In the genomic region with DNA sequence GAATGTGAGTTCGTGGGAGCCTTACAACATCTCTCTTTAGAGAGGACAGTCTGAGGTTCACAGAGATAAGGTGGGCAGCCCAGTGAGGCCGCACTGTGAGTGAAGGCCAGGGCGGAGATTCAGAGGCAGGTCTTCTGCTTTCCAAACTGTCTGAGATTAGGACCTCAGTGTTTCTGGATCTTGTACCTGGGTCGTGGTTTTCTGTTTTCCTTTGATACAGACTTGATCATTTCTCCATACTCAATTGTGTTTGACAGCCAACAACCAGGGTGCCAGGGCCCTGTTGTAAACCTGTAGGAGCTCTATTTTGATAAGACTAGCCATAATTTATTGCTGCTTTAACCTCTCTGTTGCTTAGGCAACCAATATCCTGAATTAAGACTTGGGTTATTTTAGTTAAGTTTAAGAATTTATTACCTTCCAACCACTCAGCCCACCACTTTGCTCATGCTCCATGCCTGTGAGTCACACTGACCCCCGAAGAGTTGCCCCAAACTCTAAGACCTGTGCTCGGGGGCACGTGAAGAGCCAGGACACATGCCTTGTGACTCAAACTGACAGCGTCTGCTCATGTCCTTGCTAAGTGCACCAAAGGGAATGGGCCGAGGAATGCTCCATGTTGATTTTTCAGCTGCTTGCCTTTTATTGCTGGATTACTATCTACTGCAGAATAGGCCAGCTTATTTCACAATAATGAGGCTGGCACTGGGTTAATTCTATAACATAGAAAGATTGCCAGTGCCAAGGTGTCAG, we compare ENCODE assay signal across 2 cellular contexts.
A peak's percentile ranks its signal among the peaks of the same experiment; 100 is the strongest.
TF ChIP-seq lines count a peak whose summit lies in the region.

No MANE protein-coding gene starts in this region.

TF ChIP-seq in HEK293, 187 proteins besides CTCF, POLR2A, EP300 and RAD21:
- TF ChIP-seq ZNF18 (tag by site-specific recombination; IDR thresholded peaks at IDR 0.05) (no peak), ZNF335 (tag by site-specific recombination; conservative IDR thresholded peaks at IDR 0.05) (0 out of 2 replicates have a peak, but pooled peaks have one; percentile 22)

TF ChIP-seq in HepG2, 621 proteins besides CTCF, POLR2A, EP300 and RAD21:
- TF ChIP-seq CEBPB (IDR thresholded peaks at IDR 0.05; ENCODE audit: borderline replicate concordance, low read depth, low read length) (peak; percentile 10; the same call in 1 of the 2 replicates), TBP (CRISPR knock-in tag; IDR thresholded peaks at IDR 0.05) (no peak), JUND (CRISPR knock-in tag; IDR thresholded peaks at IDR 0.05) (no peak), ZNF607 (CRISPR knock-in tag; IDR thresholded peaks at IDR 0.05; ENCODE audit: borderline replicate concordance) (no peak), ASH2L (IDR thresholded peaks at IDR 0.05; ENCODE audit: insufficient read length, low read depth, low read length) (no peak), SOX6 (IDR thresholded peaks at IDR 0.05) (no peak), SOX6 (CRISPR knock-in tag; IDR thresholded peaks at IDR 0.05) (no peak)
- TF ChIP-seq, protein P1, sequence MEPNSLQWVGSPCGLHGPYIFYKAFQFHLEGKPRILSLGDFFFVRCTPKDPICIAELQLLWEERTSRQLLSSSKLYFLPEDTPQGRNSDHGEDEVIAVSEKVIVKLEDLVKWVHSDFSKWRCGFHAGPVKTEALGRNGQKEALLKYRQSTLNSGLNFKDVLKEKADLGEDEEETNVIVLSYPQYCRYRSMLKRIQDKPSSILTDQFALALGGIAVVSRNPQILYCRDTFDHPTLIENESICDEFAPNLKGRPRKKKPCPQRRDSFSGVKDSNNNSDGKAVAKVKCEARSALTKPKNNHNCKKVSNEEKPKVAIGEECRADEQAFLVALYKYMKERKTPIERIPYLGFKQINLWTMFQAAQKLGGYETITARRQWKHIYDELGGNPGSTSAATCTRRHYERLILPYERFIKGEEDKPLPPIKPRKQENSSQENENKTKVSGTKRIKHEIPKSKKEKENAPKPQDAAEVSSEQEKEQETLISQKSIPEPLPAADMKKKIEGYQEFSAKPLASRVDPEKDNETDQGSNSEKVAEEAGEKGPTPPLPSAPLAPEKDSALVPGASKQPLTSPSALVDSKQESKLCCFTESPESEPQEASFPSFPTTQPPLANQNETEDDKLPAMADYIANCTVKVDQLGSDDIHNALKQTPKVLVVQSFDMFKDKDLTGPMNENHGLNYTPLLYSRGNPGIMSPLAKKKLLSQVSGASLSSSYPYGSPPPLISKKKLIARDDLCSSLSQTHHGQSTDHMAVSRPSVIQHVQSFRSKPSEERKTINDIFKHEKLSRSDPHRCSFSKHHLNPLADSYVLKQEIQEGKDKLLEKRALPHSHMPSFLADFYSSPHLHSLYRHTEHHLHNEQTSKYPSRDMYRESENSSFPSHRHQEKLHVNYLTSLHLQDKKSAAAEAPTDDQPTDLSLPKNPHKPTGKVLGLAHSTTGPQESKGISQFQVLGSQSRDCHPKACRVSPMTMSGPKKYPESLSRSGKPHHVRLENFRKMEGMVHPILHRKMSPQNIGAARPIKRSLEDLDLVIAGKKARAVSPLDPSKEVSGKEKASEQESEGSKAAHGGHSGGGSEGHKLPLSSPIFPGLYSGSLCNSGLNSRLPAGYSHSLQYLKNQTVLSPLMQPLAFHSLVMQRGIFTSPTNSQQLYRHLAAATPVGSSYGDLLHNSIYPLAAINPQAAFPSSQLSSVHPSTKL (CRISPR knock-in tag; IDR thresholded peaks at IDR 0.05), result no peak
